ENCODE assay signal across 1 cellular context in genomic region chr2:37918742-37919186, GRCh38.
TF ChIP-seq lines count a peak whose summit lies in the region.

No MANE protein-coding gene starts in this region.

TF ChIP-seq in HepG2, 621 proteins besides CTCF, POLR2A, EP300 and RAD21 (continued from another document and continues in another):
- TF ChIP-seq HBP1 (CRISPR knock-in tag; IDR thresholded peaks at IDR 0.05; ENCODE audit: low read depth) (peak; percentile 43; the same call in 1 of the 2 replicates), IKZF4 (CRISPR knock-in tag; IDR thresholded peaks at IDR 0.05; ENCODE audit: borderline replicate concordance, low read depth, not compliant biosample characterization) (no peak), KLF16 (CRISPR knock-in tag; IDR thresholded peaks at IDR 0.05) (peak in 1 of 2 experiments; percentile 97; a peak in 2 of 4 replicates), PHF21A (CRISPR knock-in tag; IDR thresholded peaks at IDR 0.05) (peak; percentile 94), ZNF543 (CRISPR knock-in tag; IDR thresholded peaks at IDR 0.05) (no peak), ARID2 (CRISPR knock-in tag; IDR thresholded peaks at IDR 0.05; ENCODE audit: borderline replicate concordance) (no peak), ZXDC (CRISPR knock-in tag; IDR thresholded peaks at IDR 0.05) (no peak), DNMT3B (CRISPR knock-in tag; conservative IDR thresholded peaks at IDR 0.05) (no peak; the same call in 1 of the 2 replicates), ZNF790 (CRISPR knock-in tag; IDR thresholded peaks at IDR 0.05; ENCODE audit: borderline replicate concordance) (no peak), ZNF343 (CRISPR knock-in tag; IDR thresholded peaks at IDR 0.05) (no peak), YEATS2 (CRISPR knock-in tag; IDR thresholded peaks at IDR 0.05; ENCODE audit: borderline replicate concordance) (peak; percentile 67; the same call in 1 of the 2 replicates), KDM3A (CRISPR knock-in tag; IDR thresholded peaks at IDR 0.05; ENCODE audit: low read depth) (peak; percentile 71; the same call in 1 of the 2 replicates), ZFP37 (CRISPR knock-in tag; IDR thresholded peaks at IDR 0.05; ENCODE audit: borderline replicate concordance) (no peak), ZNF639 (CRISPR knock-in tag; conservative IDR thresholded peaks at IDR 0.05) (0 out of 2 replicates have a peak, but pooled peaks have one; percentile 33), ZNF317 (CRISPR knock-in tag; IDR thresholded peaks at IDR 0.05) (peak; percentile 76), MAZ (IDR thresholded peaks at IDR 0.05; ENCODE audit: borderline replicate concordance, low read depth, low read length) (no peak), MAZ (CRISPR knock-in tag; IDR thresholded peaks at IDR 0.05; ENCODE audit: low read depth) (peak; percentile 67; the same call in 1 of the 2 replicates), DZIP1 (CRISPR knock-in tag; IDR thresholded peaks at IDR 0.05) (no peak), MIER3 (CRISPR knock-in tag; IDR thresholded peaks at IDR 0.05; ENCODE audit: borderline replicate concordance) (peak; percentile 96), DMAP1 (CRISPR knock-in tag; IDR thresholded peaks at IDR 0.05) (peak; percentile 63; the same call in 1 of the 2 replicates), ZBTB39 (CRISPR knock-in tag; IDR thresholded peaks at IDR 0.05) (no peak), ZNF737 (CRISPR knock-in tag; IDR thresholded peaks at IDR 0.05; ENCODE audit: borderline replicate concordance) (no peak), RAD51 (IDR thresholded peaks at IDR 0.05; ENCODE audit: borderline replicate concordance) (no peak), UBTF (CRISPR knock-in tag; IDR thresholded peaks at IDR 0.05) (no peak), KMT2A (CRISPR knock-in tag; IDR thresholded peaks at IDR 0.05) (no peak; the same call in 1 of the 2 replicates), ZNF33B (CRISPR knock-in tag; IDR thresholded peaks at IDR 0.05) (no peak), ZUFSP (CRISPR knock-in tag; IDR thresholded peaks at IDR 0.05; ENCODE audit: borderline replicate concordance) (no peak), ZNF772 (CRISPR knock-in tag; IDR thresholded peaks at IDR 0.05) (0 out of 2 replicates have a peak, but pooled peaks have one; percentile 70), JUN (CRISPR knock-in tag; IDR thresholded peaks at IDR 0.05) (0 out of 2 replicates have a peak, but pooled peaks have one; percentile 65), ZNF878 (CRISPR knock-in tag; IDR thresholded peaks at IDR 0.05) (peak; percentile 86; the same call in 1 of the 2 replicates), PHF20 (CRISPR knock-in tag; IDR thresholded peaks at IDR 0.05) (no peak; the same call in 1 of the 2 replicates), CSRNP1 (CRISPR knock-in tag; IDR thresholded peaks at IDR 0.05) (no peak), MNT (IDR thresholded peaks at IDR 0.05) (no peak), TGIF2 (CRISPR knock-in tag; IDR thresholded peaks at IDR 0.05) (no peak; the same call in 1 of the 2 replicates), RCOR2 (CRISPR knock-in tag; IDR thresholded peaks at IDR 0.05) (peak; percentile 99), ZNF589 (CRISPR knock-in tag; conservative IDR thresholded peaks at IDR 0.05) (no peak), RNF2 (conservative IDR thresholded peaks at IDR 0.05; ENCODE audit: low read depth) (0 out of 2 replicates have a peak, but pooled peaks have one; percentile 30), MYPOP (CRISPR knock-in tag; IDR thresholded peaks at IDR 0.05) (peak; percentile 90; the same call in 1 of the 2 replicates), FOXJ3 (CRISPR knock-in tag; IDR thresholded peaks at IDR 0.05; ENCODE audit: borderline replicate concordance) (peak; percentile 98), RELA (CRISPR knock-in tag; IDR thresholded peaks at IDR 0.05) (no peak)
